In the genomic region with DNA sequence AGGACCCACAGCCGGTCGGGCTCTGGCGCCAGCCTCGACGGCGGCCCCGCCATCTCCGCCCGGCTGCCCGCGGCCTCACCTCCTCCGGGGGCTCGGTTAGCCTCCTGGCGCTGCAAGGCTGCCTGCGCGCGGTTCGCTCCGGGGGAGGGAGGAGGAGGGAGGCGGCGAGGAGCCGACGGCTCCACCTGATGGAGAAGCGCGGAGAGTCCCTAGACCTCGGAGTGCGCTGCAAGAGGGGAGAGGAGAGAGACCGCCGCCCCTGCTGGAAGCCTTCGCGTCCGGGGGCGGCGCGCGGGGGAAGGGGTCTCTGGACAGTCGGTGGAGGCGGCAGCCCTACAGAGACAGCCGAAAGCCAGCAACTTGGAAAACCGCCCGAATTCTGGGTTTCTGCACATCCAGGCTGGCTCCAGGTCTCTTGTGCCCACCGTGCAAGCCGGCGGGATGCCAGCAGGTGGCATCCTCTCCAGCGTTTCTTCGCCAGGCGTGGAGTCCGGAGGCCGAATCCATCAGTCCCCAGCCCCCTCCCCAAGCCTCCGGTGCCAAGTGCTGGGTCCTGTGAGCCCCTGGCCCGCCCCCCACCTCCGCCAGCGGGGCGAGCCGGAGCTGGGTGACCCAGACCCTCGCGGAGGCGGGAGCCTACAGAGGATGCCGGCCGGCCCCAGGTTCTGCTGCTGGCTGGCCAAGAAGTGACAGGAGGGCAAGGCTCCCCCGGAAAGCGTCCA, we compare ENCODE assay signal across 1 cellular context.
TF ChIP-seq lines count a peak whose summit lies in the region.

No MANE protein-coding gene starts in this region.

TF ChIP-seq in GM23338, 12 proteins besides CTCF, POLR2A, EP300 and RAD21 (continued from another document):
- TF ChIP-seq REST (IDR thresholded peaks at IDR 0.05; ENCODE audit: unreplicated experiment) (no peak), EZH2 (IDR thresholded peaks at IDR 0.05; ENCODE audit: low read depth, unreplicated experiment) (no peak), ZNF331 (CRISPR knock-in tag; IDR thresholded peaks at IDR 0.05; ENCODE audit: low read depth) (no peak)
